ENCODE assay signal across 22 cellular contexts in the genomic region with DNA sequence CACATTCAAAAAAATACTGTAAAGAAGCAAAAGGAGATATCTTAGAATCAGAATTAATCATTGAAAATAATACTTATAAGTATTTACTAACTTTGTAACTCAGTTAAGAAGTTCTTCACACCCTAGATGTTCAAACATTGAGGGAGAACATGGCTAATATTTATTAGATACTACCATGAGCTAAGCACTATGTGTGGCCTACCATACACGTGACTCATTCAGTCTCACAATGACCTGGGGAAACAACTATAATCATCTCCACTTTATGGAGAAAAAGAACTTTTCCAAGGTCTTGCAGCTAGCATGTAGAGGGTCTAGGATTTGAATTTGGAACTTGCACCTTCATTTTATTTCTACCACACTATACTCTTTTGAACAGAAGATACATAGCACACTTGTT.
A peak's percentile ranks its signal among the peaks of the same experiment; 100 is the strongest.
DNase-seq lines count a peak whose midpoint lies in the region; ATAC-seq, FAIRE-seq and TF ChIP-seq lines count a peak whose summit lies in the region.
"Had no signal": no experiment of that assay in that cellular context is flagged by ENCODE, and none has a peak within 500 bp of the region (broad histone marks: within the 10 kb centered on the region; RNA-seq: fewer than 3 reads in every experiment).

No MANE protein-coding gene starts in this region.

- CTCF ChIA-PET in IMR-90 (lab: Yijun Ruan, JAX), result no interaction called here

- peak; percentile 43 for DNase-seq in IMR-90
- DNase-seq in bronchial epithelial cell (ENCODE audit: low read depth), result peak; percentile 49
- peak; percentile 49 for DNase-seq in kidney tubule cell (ENCODE audit: low spot score)
- no peak for DNase-seq in effector memory CD4-positive, alpha-beta T cell
- no peak for DNase-seq in immature natural killer cell
- DNase-seq in NCI-H82 (lab: John Stamatoyannopoulos, UW), result no peak
- DNase-seq: BE2C; CD8-positive, alpha-beta T cell; COR-L47; DMS153; DMS79 treated with DMSO at 0.1 percent for 48 hours; EL; HCEC 1CT; HFFc6 had no signal

- H3K36me3 ChIP-seq in IMR-90 (ENCODE audit: control insufficient read depth, insufficient read depth, low read length), result no peaks in the 10 kb centered on the region
- no peaks in the 10 kb centered on the region for H3K36me3 ChIP-seq in bronchial epithelial cell (ENCODE audit: control insufficient read depth, insufficient read depth, low read length)
- no peaks in the 10 kb centered on the region for H3K36me3 ChIP-seq in effector memory CD4-positive, alpha-beta T cell (ENCODE audit: control insufficient read depth, insufficient read depth, low read length)
- H3K36me3 ChIP-seq: BE2C had no signal

- H3K4ac ChIP-seq in IMR-90 (ENCODE audit: low read depth, low read length), result no peak overlapping the region

- intact Hi-C loops in IMR-90 (cut with micrococcal nuclease), result no loop called here

- dilution Hi-C loops in IMR-90 (cut with HindIII; ENCODE audit: low sequenced_read_pairs, unreplicated experiment), result no loop called here

- ATAC-seq in IMR-90 (ENCODE audit: low read depth) (no peak), GM21360 (IDR thresholded peaks at IDR 0.05; ENCODE audit: unreplicated experiment) (no peak)
- ATAC-seq: CD8-positive, alpha-beta T cell; HepG2 had no signal

- peak overlapping the region in 1 of 6 donors; percentile 26 for H3K27ac Mint-ChIP-seq in immature natural killer cell
- H3K27ac Mint-ChIP-seq: CD8-positive, alpha-beta T cell; HFFc6 had no signal

- H3K27me3 ChIP-seq in IMR-90 (ENCODE audit: control insufficient read depth, insufficient read depth, low read length) (no peaks in the 10 kb centered on the region), bronchial epithelial cell (ENCODE audit: control insufficient read depth, insufficient read depth, low read length) (no peaks in the 10 kb centered on the region)
- no peaks in the 10 kb centered on the region for H3K27me3 ChIP-seq in effector memory CD4-positive, alpha-beta T cell (replicated peaks; ENCODE audit: control insufficient read depth, insufficient read depth, low read length, poor library complexity, severe bottlenecking)
- H3K27me3 ChIP-seq: BE2C had no signal

- H4K8ac ChIP-seq in IMR-90 (ENCODE audit: low read depth in 2 of 2, low read length in 2 of 2), result no peak overlapping the region

- H3K18ac ChIP-seq in IMR-90 (ENCODE audit: low read depth, low read length), result no peak overlapping the region

- no peaks in the 10 kb centered on the region for H3K9me3 ChIP-seq in IMR-90 (ENCODE audit: control insufficient read depth, insufficient read depth, low read length)
- H3K9me3 ChIP-seq in effector memory CD4-positive, alpha-beta T cell (ENCODE audit: control insufficient read depth, low read length), result no peaks in the 10 kb centered on the region
- H3K9me3 ChIP-seq: BE2C had no signal

- H4K5ac ChIP-seq in IMR-90 (ENCODE audit: low read depth, low read length), result no peak overlapping the region

- peaks cover 0 to 3% (median 0%) of the 10 kb centered on the region in 3 donors for H3K27me3 Mint-ChIP-seq in immature natural killer cell (ENCODE audit: low read depth in 3 of 3)

- no peaks in the 10 kb centered on the region for H3K79me1 ChIP-seq in IMR-90 (ENCODE audit: low read depth in 1 of 2, low read length in 2 of 2)

- H3K4me1 ChIP-seq in IMR-90 (ENCODE audit: control insufficient read depth, insufficient read depth, low read length), result peaks cover 9% of the 10 kb centered on the region
- no peaks in the 10 kb centered on the region for H3K4me1 ChIP-seq in effector memory CD4-positive, alpha-beta T cell (ENCODE audit: control insufficient read depth, insufficient read depth, low read length, poor library complexity, severe bottlenecking)
- H3K4me1 ChIP-seq: BE2C had no signal

- no TSS peak for BruUV-seq in IMR-90 (replicated peaks; lab: Mats Ljungman, UMichigan)

- H2AK5ac ChIP-seq in IMR-90 (ENCODE audit: low read depth, low read length), result no peak overlapping the region

- no peaks in the 10 kb centered on the region for H4K20me1 ChIP-seq in IMR-90 (ENCODE audit: insufficient read depth, low read length)

- no peak overlapping the region for H3K23ac ChIP-seq in IMR-90 (ENCODE audit: low read depth, low read length)

- no peak overlapping the region for H2BK15ac ChIP-seq in IMR-90 (ENCODE audit: low read depth, low read length)

- no peak overlapping the region for H3K4me2 ChIP-seq in IMR-90 (ENCODE audit: low read depth, low read length)

- POLR2A ChIA-PET in IMR-90 (lab: Charles Lee; ENCODE audit: unreplicated experiment), result no interaction called here

- H3K4me3 Mint-ChIP-seq in immature natural killer cell, result no peak overlapping the region
- H3K4me3 Mint-ChIP-seq: CD8-positive, alpha-beta T cell; HFFc6 had no signal

- H3K9me3 Mint-ChIP-seq in immature natural killer cell, result peaks cover 0 to 2% (median 0%) of the 10 kb centered on the region in 6 donors
- H3K9me3 Mint-ChIP-seq: CD8-positive, alpha-beta T cell had no signal

- in situ Hi-C loops in IMR-90 (cut with MboI; ENCODE audit: low sequenced_read_pairs), result no loop called here

- H2BK20ac ChIP-seq in IMR-90 (ENCODE audit: low read depth, low read length), result no peak overlapping the region

- no peak overlapping the region for H2AK9ac ChIP-seq in IMR-90 (replicated peaks; ENCODE audit: low read depth, low read length, poor library complexity)

- H3K36me3 Mint-ChIP-seq in immature natural killer cell, result no peaks in the 10 kb centered on the region
- H3K36me3 Mint-ChIP-seq: CD8-positive, alpha-beta T cell had no signal

- no peak overlapping the region for H3K27ac ChIP-seq in IMR-90 (ENCODE audit: insufficient read depth, low read length)
- H3K27ac ChIP-seq in effector memory CD4-positive, alpha-beta T cell (ENCODE audit: insufficient read depth, low read length, poor library complexity, severe bottlenecking), result no peak overlapping the region
- H3K27ac ChIP-seq: C4-2B had no signal

- no peak overlapping the region for H3K9ac ChIP-seq in IMR-90 (ENCODE audit: low read depth, low read length)

- H4K91ac ChIP-seq in IMR-90 (ENCODE audit: insufficient read depth, low read depth, low read length), result no peak overlapping the region

- no peak overlapping the region for H3K14ac ChIP-seq in IMR-90 (replicated peaks; ENCODE audit: low read depth, low read length)

- TF ChIP-seq RAD21 in IMR-90 (IDR thresholded peaks at IDR 0.05; ENCODE audit: low read length), result no peak

- TF ChIP-seq POLR2A in IMR-90 (IDR thresholded peaks at IDR 0.05; ENCODE audit: low read depth, low read length), result no peak

- WGBS in IMR-90 (ENCODE audit: extremely low coverage in 2 of 2, insufficient read length in 1 of 2), 2 experiments, result no CpG with 5 or more reads among the region's 1 CpG

- no peak overlapping the region for H3K4me3 ChIP-seq in IMR-90 (ENCODE audit: insufficient read depth, low read depth, low read length)
- H3K4me3 ChIP-seq in bronchial epithelial cell (ENCODE audit: low read depth, low read length), result no peak overlapping the region
- H3K4me3 ChIP-seq in effector memory CD4-positive, alpha-beta T cell (ENCODE audit: insufficient read depth, low read depth, low read length, poor library complexity, severe bottlenecking), result no peak overlapping the region

- no peak for FAIRE-seq in bronchial epithelial cell (lab: Jason Lieb, UNC)
- FAIRE-seq: A204.1, D721Med, G401.6, GM12891, HepG2, HTR-8/SVneo had no signal

- H2BK120ac ChIP-seq in IMR-90 (ENCODE audit: low read depth, low read length), result no peak overlapping the region

- TF ChIP-seq CTCF in IMR-90 (conservative IDR thresholded peaks at IDR 0.05; ENCODE audit: low read depth, low read length) (no peak), bronchial epithelial cell (IDR thresholded peaks at IDR 0.05; ENCODE audit: insufficient read depth, low read length, severe bottlenecking) (no peak)

- H2AFZ ChIP-seq in IMR-90 (replicated peaks; ENCODE audit: low read length, poor library complexity), result no peak overlapping the region

- H2BK5ac ChIP-seq in IMR-90 (ENCODE audit: low read depth, low read length, poor library complexity, severe bottlenecking), result no peak overlapping the region

- no peaks in the 10 kb centered on the region for H3K4me1 Mint-ChIP-seq in immature natural killer cell

- H3K9me1 ChIP-seq in IMR-90 (ENCODE audit: insufficient read depth, low read length), result peaks cover 6% of the 10 kb centered on the region

- no peak overlapping the region for H3K56ac ChIP-seq in IMR-90 (ENCODE audit: extremely low read depth, insufficient read depth, low read length)

TF ChIP-seq in IMR-90, 13 proteins besides CTCF, POLR2A, EP300 and RAD21 (continues in another document):
- no peak for TF ChIP-seq RCOR1 (IDR thresholded peaks at IDR 0.05; ENCODE audit: insufficient replicate concordance, low read length)
- TF ChIP-seq RFX5 (IDR thresholded peaks at IDR 0.05; ENCODE audit: low read depth, low read length), result no peak
- TF ChIP-seq NFE2L2 (IDR thresholded peaks at IDR 0.05; ENCODE audit: low read depth, low read length), result no peak
- TF ChIP-seq MAFK (IDR thresholded peaks at IDR 0.05; ENCODE audit: low read depth, low read length), result no peak
- no peak for TF ChIP-seq FOS (IDR thresholded peaks at IDR 0.05; ENCODE audit: low read depth, low read length)
- TF ChIP-seq CHD1 (IDR thresholded peaks at IDR 0.05; ENCODE audit: low read depth, low read length), result no peak
- no peak for TF ChIP-seq MAZ (IDR thresholded peaks at IDR 0.05; ENCODE audit: borderline replicate concordance, low read depth, low read length)
- TF ChIP-seq BHLHE40 (IDR thresholded peaks at IDR 0.05; ENCODE audit: low read depth, low read length), result no peak
- no peak for TF ChIP-seq CEBPB (IDR thresholded peaks at IDR 0.05; ENCODE audit: low read depth, low read length)
- TF ChIP-seq USF2 (IDR thresholded peaks at IDR 0.05; ENCODE audit: low read depth, low read length), result no peak
- no peak for TF ChIP-seq ELK1 (IDR thresholded peaks at IDR 0.05; ENCODE audit: borderline replicate concordance, low read depth, low read length)
- no peak for TF ChIP-seq MXI1 (IDR thresholded peaks at IDR 0.05; ENCODE audit: borderline replicate concordance, low read depth, low read length)

Comparison
In these comparisons a context has a peak if more than half of its experiments do, and no peak if none do; other contexts are left out.
1. DNase-seq: peak in IMR-90 (single experiment), bronchial epithelial cell (single experiment) and kidney tubule cell (single experiment); none in effector memory CD4-positive, alpha-beta T cell (0 of 3), immature natural killer cell (0 of 3) and NCI-H82 (single experiment).